Comparison of ENCODE assay signal across 20 cellular contexts in genomic region chr14:100037351-100037750, GRCh38. TPM values are rescaled to one million over a fixed set of nuclear protein-coding genes. Genes with fewer than 3 reads are reported as not detected.
A peak's percentile ranks its signal among the peaks of the same experiment; 100 is the strongest.
DNase-seq lines count a peak whose midpoint lies in the region; ATAC-seq and TF ChIP-seq lines count a peak whose summit lies in the region.
"Had no signal": no experiment of that assay in that cellular context is flagged by ENCODE, and none has a peak within 500 bp of the region (broad histone marks: within the 10 kb centered on the region; RNA-seq: fewer than 3 reads in every experiment).

No MANE protein-coding gene starts in this region.

- no peak for DNase-seq in CD4-positive, CD25-positive, alpha-beta regulatory T cell
- peak; percentile 31 for DNase-seq in LNCaP clone FGC (ENCODE audit: low read depth)
- peak; percentile 84 for DNase-seq in choroid plexus epithelial cell (ENCODE audit: low read depth)
- peak; percentile 8 for DNase-seq in islet precursor cell
- DNase-seq in stimulated activated CD8-positive, alpha-beta memory T cell treated with anti-CD3 and anti-CD28 coated beads, Interleukin-4, amount 100 ng/mL, for 48 hours = no peak
- DNase-seq in T-helper 2 cell treated with Interferon-gamma antibody and Interleukin-4, amounts not matched to agents 5 μg/mL and 100 μg/mL, for 36 hours (ENCODE audit: low spot score) = no peak
- DNase-seq in mucosa of descending colon = no peak
- no peak for DNase-seq in stimulated activated naive CD8-positive, alpha-beta T cell treated with anti-CD3 and anti-CD28 coated beads, Interleukin-15, Interleukin-2, amounts not matched to agents 100 U/mL and 50 U/mL, for 24 hours
- DNase-seq: effector CD8-positive, alpha-beta T cell; foreskin keratinocyte; left cardiac atrium; NCI-H2029; OCI-M1; SIG-M5; sigmoid colon; stimulated activated CD4-positive, alpha-beta T cell treated with anti-CD3 and anti-CD28 coated beads, Interleukin-2, amount 100 ng/mL, for 48 hours had no signal

- no peaks in the 10 kb centered on the region for H3K36me3 ChIP-seq in CD4-positive, CD25-positive, alpha-beta regulatory T cell (ENCODE audit: control insufficient read depth, insufficient read depth, low read length)
- H3K36me3 ChIP-seq in mucosa of descending colon (ENCODE audit: low read depth) = no peaks in the 10 kb centered on the region
- H3K36me3 ChIP-seq: HAP-1, sigmoid colon had no signal

- no peak for ATAC-seq in CD4-positive, CD25-positive, alpha-beta regulatory T cell (ENCODE audit: low read depth in 2 of 2)
- no peak for ATAC-seq in mucosa of descending colon
- no peak for ATAC-seq in stimulated activated naive CD8-positive, alpha-beta T cell treated with anti-CD3 and anti-CD28 coated beads, Interleukin-15, Interleukin-2, amounts not matched to agents 100 U/mL and 50 U/mL, for 24 hours
- ATAC-seq: activated CD4-positive, CD25-positive, alpha-beta regulatory T cell treated with anti-CD3 and anti-CD28 coated beads, Interleukin-2, amount 50 U/mL, for 24 hours; foreskin keratinocyte; GM12878; left cardiac atrium had no signal

- H3K9me3 Mint-ChIP-seq in CD4-positive, CD25-positive, alpha-beta regulatory T cell = no peaks in the 10 kb centered on the region
- no peaks in the 10 kb centered on the region for H3K9me3 Mint-ChIP-seq in T-helper 2 cell treated with Interferon-gamma antibody and Interleukin-4, amounts not matched to agents 5 μg/mL and 100 μg/mL, for 36 hours
- H3K9me3 Mint-ChIP-seq: activated T-helper 1 cell treated with anti-CD3 and anti-CD28 coated beads, Interleukin-12 subunit alpha, Interleukin-12 subunit beta, Interleukin-2, Interleukin-4 antibody, amounts not matched to agents 30 ng/mL and 10 ng/mL and 1 ng/mL, durations not matched to agents 14 hours and 24 hours and 36 hours had no signal

- intact Hi-C loops in mucosa of descending colon (cut with DNase I, micrococcal nuclease) = no loop called here

- H3K27me3 Mint-ChIP-seq in CD4-positive, CD25-positive, alpha-beta regulatory T cell = no peaks in the 10 kb centered on the region
- no peaks in the 10 kb centered on the region for H3K27me3 Mint-ChIP-seq in T-helper 2 cell treated with Interferon-gamma antibody and Interleukin-4, amounts not matched to agents 5 μg/mL and 100 μg/mL, for 36 hours (ENCODE audit: low read depth)

- no peak overlapping the region for H3K4me3 ChIP-seq in CD4-positive, CD25-positive, alpha-beta regulatory T cell (ENCODE audit: low read depth, low read length)
- H3K4me3 ChIP-seq in LNCaP clone FGC (ENCODE audit: low read depth, low read length) = no peak overlapping the region
- H3K4me3 ChIP-seq in choroid plexus epithelial cell (ENCODE audit: low read depth, low read length) = no peak overlapping the region
- H3K4me3 ChIP-seq in mucosa of descending colon = no peak overlapping the region
- H3K4me3 ChIP-seq: GM12878, HAP-1, sigmoid colon had no signal

- no peaks in the 10 kb centered on the region for H3K9me3 ChIP-seq in CD4-positive, CD25-positive, alpha-beta regulatory T cell (ENCODE audit: control insufficient read depth in 2 of 2, low read length in 2 of 2)
- no peaks in the 10 kb centered on the region for H3K9me3 ChIP-seq in mucosa of descending colon
- H3K9me3 ChIP-seq: HAP-1, sigmoid colon had no signal

- no peak overlapping the region for H3K4me3 Mint-ChIP-seq in CD4-positive, CD25-positive, alpha-beta regulatory T cell
- no peak overlapping the region for H3K4me3 Mint-ChIP-seq in T-helper 2 cell treated with Interferon-gamma antibody and Interleukin-4, amounts not matched to agents 5 μg/mL and 100 μg/mL, for 36 hours
- H3K4me3 Mint-ChIP-seq: activated T-helper 1 cell treated with anti-CD3 and anti-CD28 coated beads, Interleukin-12 subunit alpha, Interleukin-12 subunit beta, Interleukin-2, Interleukin-4 antibody, amounts not matched to agents 30 ng/mL and 10 ng/mL and 1 ng/mL, durations not matched to agents 14 hours and 24 hours and 36 hours had no signal

- no peaks in the 10 kb centered on the region for H3K36me3 Mint-ChIP-seq in CD4-positive, CD25-positive, alpha-beta regulatory T cell
- peaks cover 1% of the 10 kb centered on the region for H3K36me3 Mint-ChIP-seq in T-helper 2 cell treated with Interferon-gamma antibody and Interleukin-4, amounts not matched to agents 5 μg/mL and 100 μg/mL, for 36 hours (ENCODE audit: low read depth)

- H3K4me1 Mint-ChIP-seq in CD4-positive, CD25-positive, alpha-beta regulatory T cell = peaks cover 0 to 5% (median 1%) of the 10 kb centered on the region in 4 donors
- peaks cover 5% of the 10 kb centered on the region for H3K4me1 Mint-ChIP-seq in T-helper 2 cell treated with Interferon-gamma antibody and Interleukin-4, amounts not matched to agents 5 μg/mL and 100 μg/mL, for 36 hours (ENCODE audit: low read depth)

- peak overlapping the region in 2 of 3 donors; percentile 20 to 54 for H3K27ac Mint-ChIP-seq in CD4-positive, CD25-positive, alpha-beta regulatory T cell
- no peak overlapping the region for H3K27ac Mint-ChIP-seq in T-helper 2 cell treated with Interferon-gamma antibody and Interleukin-4, amounts not matched to agents 5 μg/mL and 100 μg/mL, for 36 hours
- H3K27ac Mint-ChIP-seq: activated T-helper 1 cell treated with anti-CD3 and anti-CD28 coated beads, Interleukin-12 subunit alpha, Interleukin-12 subunit beta, Interleukin-2, Interleukin-4 antibody, amounts not matched to agents 30 ng/mL and 10 ng/mL and 1 ng/mL, durations not matched to agents 14 hours and 24 hours and 36 hours had no signal

- H3K27me3 ChIP-seq in CD4-positive, CD25-positive, alpha-beta regulatory T cell (ENCODE audit: control insufficient read depth, insufficient read depth, low read length) = no peaks in the 10 kb centered on the region
- H3K27me3 ChIP-seq: foreskin keratinocyte, sigmoid colon had no signal

- TF ChIP-seq CTCF in LNCaP clone FGC (IDR thresholded peaks at IDR 0.05; ENCODE audit: control insufficient read depth, extremely low read depth, insufficient read depth) = no peak
- TF ChIP-seq CTCF in choroid plexus epithelial cell (conservative IDR thresholded peaks at IDR 0.05; ENCODE audit: low read depth, low read length) = no peak
- TF ChIP-seq CTCF in mucosa of descending colon (IDR thresholded peaks at IDR 0.05) = no peak

- no peak overlapping the region for H3K27ac ChIP-seq in CD4-positive, CD25-positive, alpha-beta regulatory T cell (ENCODE audit: insufficient read depth, low read length, poor library complexity, severe bottlenecking)
- H3K27ac ChIP-seq: foreskin keratinocyte, sigmoid colon had no signal

- H3K4me1 ChIP-seq in CD4-positive, CD25-positive, alpha-beta regulatory T cell (ENCODE audit: control insufficient read depth, insufficient read depth, low read length, poor library complexity, severe bottlenecking) = no peaks in the 10 kb centered on the region
- no peaks in the 10 kb centered on the region for H3K4me1 ChIP-seq in mucosa of descending colon (ENCODE audit: low read depth)
- H3K4me1 ChIP-seq: HAP-1 had no signal

RNA-seq across cellular contexts. Expression of gene EVL, which starts 27.9 kb away (rescaled TPM):
- total RNA-seq in CD4-positive, CD25-positive, alpha-beta regulatory T cell = 1,219 TPM
- 100 to 1,000 TPM; 118 to 141 (median 136) TPM for polyA plus RNA-seq in CD4-positive, CD25-positive, alpha-beta regulatory T cell
- 10 to 100 TPM; 32.0 to 42.8 (median 36.0) TPM for total RNA-seq in mucosa of descending colon

Comparison
In these comparisons a context has a peak if more than half of its experiments do, and no peak if none do; other contexts are left out.
1. DNase-seq: peak in LNCaP clone FGC (single experiment), choroid plexus epithelial cell (single experiment) and islet precursor cell (single experiment); none in CD4-positive, CD25-positive, alpha-beta regulatory T cell (0 of 3), stimulated activated CD8-positive, alpha-beta memory T cell treated with anti-CD3 and anti-CD28 coated beads, Interleukin-4, amount 100 ng/mL, for 48 hours (single experiment), T-helper 2 cell treated with Interferon-gamma antibody and Interleukin-4, amounts not matched to agents 5 μg/mL and 100 μg/mL, for 36 hours (single experiment), mucosa of descending colon (0 of 3) and stimulated activated naive CD8-positive, alpha-beta T cell treated with anti-CD3 and anti-CD28 coated beads, Interleukin-15, Interleukin-2, amounts not matched to agents 100 U/mL and 50 U/mL, for 24 hours (single experiment).
2. RNA of gene EVL, which starts 27.9 kb away (total RNA-seq): 1,219 TPM in CD4-positive, CD25-positive, alpha-beta regulatory T cell (single experiment); 32.0 to 42.8 TPM in mucosa of descending colon; every median in the first group is over 10 times any median in the second.